ENCODE assay signal across 16 cellular contexts in genomic region chr2:53455094-53455493, GRCh38.
"Had no signal": no experiment of that assay in that cellular context is flagged by ENCODE, and none has a peak within 500 bp of the region (broad histone marks: within the 10 kb centered on the region; RNA-seq: fewer than 3 reads in every experiment).

No MANE protein-coding gene starts in this region.

- H3K9me3 ChIP-seq: transverse colon had no signal

- H3K27ac ChIP-seq: skin epidermis, transverse colon had no signal

- H3K27me3 Mint-ChIP-seq: dendritic cell treated with granulocyte-macrophage colony-stimulating factor and Interleukin-4, amounts not matched to agents 40 ng/mL and 50 ng/mL, for 4 days; effector memory CD8-positive, alpha-beta T cell; natural killer cell treated with Interleukin-12 subunit alpha and Interleukin-12 subunit beta and Interleukin-15 and Interleukin-18, amount 100 ng/mL, for 72 hours; stimulated activated naive B cell treated with anti-CD40 and anti-IgM and Interleukin-4, amounts not matched to agents 10 μg/mL and 1 μg/mL and 100 μg/mL, for 72 hours had no signal

- H3K27ac Mint-ChIP-seq: dendritic cell treated with granulocyte-macrophage colony-stimulating factor and Interleukin-4, amounts not matched to agents 40 ng/mL and 50 ng/mL, for 4 days; effector memory CD8-positive, alpha-beta T cell; natural killer cell treated with Interleukin-12 subunit alpha and Interleukin-12 subunit beta and Interleukin-15 and Interleukin-18, amount 100 ng/mL, for 72 hours; stimulated activated naive B cell treated with anti-CD40 and anti-IgM and Interleukin-4, amounts not matched to agents 10 μg/mL and 1 μg/mL and 100 μg/mL, for 72 hours had no signal

- H3K36me3 ChIP-seq: transverse colon had no signal

- H3K4me3 Mint-ChIP-seq: dendritic cell treated with granulocyte-macrophage colony-stimulating factor and Interleukin-4, amounts not matched to agents 40 ng/mL and 50 ng/mL, for 4 days; effector memory CD8-positive, alpha-beta T cell; natural killer cell treated with Interleukin-12 subunit alpha and Interleukin-12 subunit beta and Interleukin-15 and Interleukin-18, amount 100 ng/mL, for 72 hours; stimulated activated naive B cell treated with anti-CD40 and anti-IgM and Interleukin-4, amounts not matched to agents 10 μg/mL and 1 μg/mL and 100 μg/mL, for 72 hours had no signal

- DNase-seq: activated CD4-positive, CD25-positive, alpha-beta regulatory T cell treated with anti-CD3 and anti-CD28 coated beads, Interleukin-2, amount 50 U/mL, for 72 hours; activated naive CD4-positive, alpha-beta T cell; anterior cingulate cortex; cerebellar nuclear complex; effector memory CD8-positive, alpha-beta T cell; left ventricle myocardium superior; nucleus accumbens; posterior cingulate gyrus; stimulated activated CD4-positive, alpha-beta T cell treated with anti-CD3 and anti-CD28 coated beads, Interleukin-15, amount 100 ng/mL, for 24 hours; stimulated activated CD4-positive, alpha-beta T cell treated with anti-CD3 and anti-CD28 coated beads, Interleukin-4, amount 100 ng/mL, for 1 hour; stimulated activated naive B cell treated with anti-CD40 and anti-IgM and Interleukin-4, amounts not matched to agents 10 μg/mL and 1 μg/mL and 100 μg/mL, for 72 hours; T-helper 9 cell; transverse colon had no signal

- H3K4me3 ChIP-seq: skin epidermis, transverse colon had no signal

- ATAC-seq: effector memory CD8-positive, alpha-beta T cell; left ventricle myocardium superior; natural killer cell treated with Interleukin-12 subunit alpha and Interleukin-12 subunit beta and Interleukin-15 and Interleukin-18, amount 100 ng/mL, for 72 hours had no signal

- H3K27me3 ChIP-seq: transverse colon had no signal

- H3K4me1 Mint-ChIP-seq: stimulated activated naive B cell treated with anti-CD40 and anti-IgM and Interleukin-4, amounts not matched to agents 10 μg/mL and 1 μg/mL and 100 μg/mL, for 72 hours had no signal

- H3K36me3 Mint-ChIP-seq: natural killer cell treated with Interleukin-12 subunit alpha and Interleukin-12 subunit beta and Interleukin-15 and Interleukin-18, amount 100 ng/mL, for 72 hours; stimulated activated naive B cell treated with anti-CD40 and anti-IgM and Interleukin-4, amounts not matched to agents 10 μg/mL and 1 μg/mL and 100 μg/mL, for 72 hours had no signal
